Comparison of ENCODE assay signal across 8 cellular contexts in genomic region chr1:32892368-32893197, GRCh38. TPM values are rescaled to one million over a fixed set of nuclear protein-coding genes. Genes with fewer than 3 reads are reported as not detected.
DNase-seq lines count a peak whose midpoint lies in the region; ATAC-seq lines count a peak whose summit lies in the region.

No MANE protein-coding gene starts in this region.

- H3K4me1 ChIP-seq in ES-I3 (ENCODE audit: insufficient read depth, low read length): no peaks in the 10 kb centered on the region; the same call in 1 of the 2 replicates

- DNase-seq in NCI-H2171 (lab: John Stamatoyannopoulos, UW) (peak; percentile 67), left ventricle myocardium superior (no peak), posterior vena cava (ENCODE audit: low spot score) (peak; percentile 77), NK-92 (lab: John Stamatoyannopoulos, UW; ENCODE audit: unreplicated experiment) (no peak)
- DNase-seq in activated naive CD8-positive, alpha-beta T cell treated with anti-CD3 and anti-CD28 coated beads, Interleukin-2, amount 50 U/mL, for 16 hours (ENCODE audit: low read depth, low spot score): peak; percentile 17

- peak overlapping the region; percentile 74 for H3K9ac ChIP-seq in ES-I3 (ENCODE audit: low read depth, low read length)

- ATAC-seq in left ventricle myocardium superior (peak; percentile 16), HG02678 (IDR thresholded peaks at IDR 0.05; ENCODE audit: unreplicated experiment) (no peak), GM19463 (IDR thresholded peaks at IDR 0.05; ENCODE audit: unreplicated experiment) (no peak)

- intact Hi-C loops in left ventricle myocardium superior (cut with micrococcal nuclease): no loop called here
- intact Hi-C loops in posterior vena cava (cut with DNase I): no loop called here

- H3K9me3 ChIP-seq in ES-I3 (ENCODE audit: control insufficient read depth, insufficient read depth, low read length): no peaks in the 10 kb centered on the region

- no peaks in the 10 kb centered on the region for H3K36me3 ChIP-seq in ES-I3 (ENCODE audit: insufficient read depth, low read length)

RNA-seq across cellular contexts. Expression of gene HPCA, which starts 6.3 kb away (rescaled TPM):
- not detected for total RNA-seq in left ventricle myocardium superior
- total RNA-seq in posterior vena cava: under 1 TPM in 1 of 2 donors, not detected in 1; 0.19 TPM

RNA-seq across cellular contexts. Expression of gene TMEM54, which starts 8.6 kb away (rescaled TPM):
- total RNA-seq in left ventricle myocardium superior (6.7 TPM), posterior vena cava (10 to 100 TPM; 33.5 to 36.0 TPM)

RNA-seq across cellular contexts. Expression of gene FNDC5, which starts 21.9 kb away (rescaled TPM):
- total RNA-seq in left ventricle myocardium superior (156 TPM), posterior vena cava (1 to 10 TPM; 2.4 to 5.0 TPM)

Comparison
In these comparisons a context has a peak if more than half of its experiments do, and no peak if none do; other contexts are left out.
1. DNase-seq: peak in NCI-H2171 (single experiment), activated naive CD8-positive, alpha-beta T cell treated with anti-CD3 and anti-CD28 coated beads, Interleukin-2, amount 50 U/mL, for 16 hours (single experiment) and posterior vena cava (single experiment); none in left ventricle myocardium superior (single experiment) and NK-92 (single experiment).
2. RNA of gene FNDC5, which starts 21.9 kb away (total RNA-seq): 156 TPM in left ventricle myocardium superior (single experiment); 2.4 to 5.0 TPM in posterior vena cava; every median in the first group is over 10 times any median in the second.